Comparison of ENCODE assay signal across 1 cellular context in the genomic region with DNA sequence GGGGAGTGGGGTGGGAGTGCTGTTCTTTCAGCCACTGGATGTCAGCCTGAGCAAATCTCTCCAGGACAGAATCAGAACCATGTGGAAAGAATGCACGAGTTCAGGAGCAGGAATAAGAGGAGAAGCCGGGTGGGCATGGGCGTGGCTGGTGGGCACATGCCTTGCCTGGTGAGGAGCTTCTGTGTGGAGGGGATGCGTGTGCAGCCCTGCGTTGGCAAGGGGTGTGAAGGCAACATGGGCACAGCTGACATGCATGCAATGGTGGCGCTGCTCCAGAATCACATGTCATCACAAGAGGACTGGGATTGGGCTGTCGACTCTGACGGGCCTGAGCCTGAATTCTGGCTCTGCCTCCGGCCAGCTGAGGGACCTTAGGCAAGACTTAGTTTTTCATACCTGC.
TF ChIP-seq lines count a peak whose summit lies in the region.

No MANE protein-coding gene starts in this region.

TF ChIP-seq in H1, 55 proteins besides CTCF, POLR2A, EP300 and RAD21:
- TF ChIP-seq, protein P1, sequence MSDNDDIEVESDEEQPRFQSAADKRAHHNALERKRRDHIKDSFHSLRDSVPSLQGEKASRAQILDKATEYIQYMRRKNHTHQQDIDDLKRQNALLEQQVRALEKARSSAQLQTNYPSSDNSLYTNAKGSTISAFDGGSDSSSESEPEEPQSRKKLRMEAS (IDR thresholded peaks at IDR 0.05) = no peak
- TF ChIP-seq SAP30 (IDR thresholded peaks at IDR 0.05; ENCODE audit: insufficient read depth, insufficient replicate concordance, low read length) = no peak
- TF ChIP-seq ASH2L (IDR thresholded peaks at IDR 0.05; ENCODE audit: low read length) = no peak
- no peak for TF ChIP-seq SP4 (IDR thresholded peaks at IDR 0.05; ENCODE audit: low read length)
- no peak for TF ChIP-seq TBP (IDR thresholded peaks at IDR 0.05; ENCODE audit: low read depth, low read length)
- TF ChIP-seq CBX5 (IDR thresholded peaks at IDR 0.05; ENCODE audit: low read depth, low read length) = no peak
- no peak for TF ChIP-seq KDM4A (IDR thresholded peaks at IDR 0.05; ENCODE audit: low read depth, low read length, severe bottlenecking)
- no peak for TF ChIP-seq SP2 (IDR thresholded peaks at IDR 0.05; ENCODE audit: low read length)
- no peak for TF ChIP-seq CHD1 (IDR thresholded peaks at IDR 0.05; ENCODE audit: low read depth, low read length)
- TF ChIP-seq TAF7 (optimal IDR thresholded peaks at IDR 0.05; ENCODE audit: borderline replicate concordance, low read depth, low read length) = no peak
- TF ChIP-seq POLR2AphosphoS5 (IDR thresholded peaks at IDR 0.05; ENCODE audit: low read depth, low read length) = no peak
- TF ChIP-seq TEAD4 (IDR thresholded peaks at IDR 0.05; ENCODE audit: low read depth, low read length) = no peak
